12 cellular contexts compared by ENCODE assay signal in genomic region chr12:117052386-117053049, GRCh38. TPM values are rescaled to one million over a fixed set of nuclear protein-coding genes. Genes with fewer than 3 reads are reported as not detected.
DNase-seq lines count a peak whose midpoint lies in the region; ATAC-seq and TF ChIP-seq lines count a peak whose summit lies in the region.
"Had no signal": no experiment of that assay in that cellular context is flagged by ENCODE, and none has a peak within 500 bp of the region (broad histone marks: within the 10 kb centered on the region; RNA-seq: fewer than 3 reads in every experiment).

No MANE protein-coding gene starts in this region.

- TF ChIP-seq CTCF in cardiac muscle cell (IDR thresholded peaks at IDR 0.05; ENCODE audit: low read depth, low read length) (no peak), prostate gland (IDR thresholded peaks at IDR 0.05) (no peak)

- DNase-seq in D341Med (ENCODE audit: low spot score) (peak; percentile 30), NCI-H1105 treated with DMSO at 0.1 percent for 48 hours (lab: John Stamatoyannopoulos, UW) (peak; percentile 35), cardiac muscle cell (ENCODE audit: low read depth in 1 of 2, low spot score in 1 of 2) (peak in 1 of 2 donors; percentile 55), RKO (ENCODE audit: low spot score) (no peak), prostate gland (ENCODE audit: low spot score) (no peak), SW480 (ENCODE audit: low spot score) (no peak)
- DNase-seq in activated CD8-positive, alpha-beta memory T cell treated with anti-CD3 and anti-CD28 coated beads, Interleukin-2, amount 50 U/mL, for 4 hours = no peak
- DNase-seq: activated T-cell treated with anti-CD3 and anti-CD28 coated beads, Interleukin-2, amount 50 U/mL, for 4 hours; BE2C had no signal

- H3K27me3 ChIP-seq in cardiac muscle cell (no peaks in the 10 kb centered on the region), prostate gland (replicated peaks; ENCODE audit: insufficient read depth) (no peaks in the 10 kb centered on the region)
- H3K27me3 ChIP-seq: BE2C had no signal

- TF ChIP-seq POLR2A in prostate gland (IDR thresholded peaks at IDR 0.05) = no peak

- peak; percentile 61 for ATAC-seq in GM21717 (IDR thresholded peaks at IDR 0.05; ENCODE audit: unreplicated experiment)
- ATAC-seq: activated T-cell treated with anti-CD3 and anti-CD28 coated beads, Interleukin-2, amount 50 U/mL, for 4 hours had no signal

- H3K9me3 ChIP-seq in cardiac muscle cell (ENCODE audit: low read depth) (no peaks in the 10 kb centered on the region), prostate gland (no peaks in the 10 kb centered on the region)
- H3K9me3 ChIP-seq: BE2C had no signal

- peak overlapping the region; percentile 93 for H3K27ac ChIP-seq in cardiac muscle cell
- H3K27ac ChIP-seq in prostate gland = no peak overlapping the region
- H3K27ac ChIP-seq: skin epidermis had no signal

- peaks cover 59% of the 10 kb centered on the region for H3K4me1 ChIP-seq in cardiac muscle cell (ENCODE audit: low read depth)
- no peaks in the 10 kb centered on the region for H3K4me1 ChIP-seq in prostate gland (replicated peaks)
- H3K4me1 ChIP-seq: BE2C had no signal

- H3K36me3 ChIP-seq in cardiac muscle cell (no peaks in the 10 kb centered on the region), prostate gland (no peaks in the 10 kb centered on the region)
- H3K36me3 ChIP-seq: BE2C had no signal

- WGBS in prostate gland = 71% methylated on average over 8 of the region's 8 CpGs

- intact Hi-C loops in prostate gland (cut with DNase I) = no loop called here

- H3K4me3 ChIP-seq in cardiac muscle cell (no peak overlapping the region), prostate gland (no peak overlapping the region)
- H3K4me3 ChIP-seq: skin epidermis had no signal

RNA-seq across cellular contexts. Expression of gene TESC, which starts 46.7 kb away (rescaled TPM):
- total RNA-seq in cardiac muscle cell (30.3 and 52.4 TPM in 2 replicates), prostate gland (10 to 100 TPM; 11.8 to 32.4 TPM)
- polyA plus RNA-seq in cardiac muscle cell = 24.5 and 57.7 TPM in 2 replicates
- total RNA-seq: myocyte had no signal

Comparison
In these comparisons a context has a peak if more than half of its experiments do, and no peak if none do; other contexts are left out.
1. DNase-seq: peak in D341Med (single experiment) and NCI-H1105 treated with DMSO at 0.1 percent for 48 hours (single experiment); none in activated CD8-positive, alpha-beta memory T cell treated with anti-CD3 and anti-CD28 coated beads, Interleukin-2, amount 50 U/mL, for 4 hours (single experiment), RKO (single experiment), prostate gland (single experiment) and SW480 (single experiment).